In the genomic region with DNA sequence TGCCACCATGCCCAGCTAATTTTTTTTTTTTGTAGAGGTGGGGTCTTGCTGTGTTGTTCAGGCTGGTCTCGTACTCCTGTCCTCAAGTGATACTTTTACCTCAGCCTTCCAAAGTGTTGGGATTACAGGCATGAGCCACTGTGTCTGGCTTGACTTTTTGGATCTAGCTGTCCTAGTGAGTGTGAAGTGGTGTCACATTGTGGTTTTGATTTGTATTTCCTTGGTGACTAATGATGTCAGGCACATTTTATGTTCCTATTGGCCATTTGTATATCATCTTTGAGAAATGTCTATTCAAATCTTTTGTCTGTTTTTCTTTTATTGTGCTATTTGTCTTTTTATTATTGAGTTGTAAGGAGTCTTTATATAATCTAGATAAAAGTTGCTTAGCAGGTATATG, we compare ENCODE assay signal across 10 cellular contexts. TPM values are rescaled to one million over a fixed set of nuclear protein-coding genes. Genes with fewer than 3 reads are reported as not detected.
DNase-seq lines count a peak whose midpoint lies in the region; ATAC-seq and TF ChIP-seq lines count a peak whose summit lies in the region.
"Had no signal": no experiment of that assay in that cellular context is flagged by ENCODE, and none has a peak within 500 bp of the region (broad histone marks: within the 10 kb centered on the region; RNA-seq: fewer than 3 reads in every experiment).

No MANE protein-coding gene starts in this region.

- H3K9me3 Mint-ChIP-seq in mesothelial cell of epicardium (no peaks in the 10 kb centered on the region), GM23338 (no peaks in the 10 kb centered on the region)

- peak overlapping the region; percentile 30 for H3K27ac Mint-ChIP-seq in mesothelial cell of epicardium
- H3K27ac Mint-ChIP-seq in GM23338 = no peak overlapping the region; the same call in 1 of the 2 replicates

- H3K4me2 ChIP-seq in GM23338 = no peak overlapping the region

- no peaks in the 10 kb centered on the region for H3K9me3 ChIP-seq in effector memory CD4-positive, alpha-beta T cell (ENCODE audit: control insufficient read depth, low read length)
- H3K9me3 ChIP-seq: tibial artery had no signal

- H3K4me3 Mint-ChIP-seq in mesothelial cell of epicardium = no peak overlapping the region
- no peak overlapping the region for H3K4me3 Mint-ChIP-seq in GM23338

- no peaks in the 10 kb centered on the region for H3K4me1 ChIP-seq in GM23338 (ENCODE audit: insufficient read depth)
- H3K4me1 ChIP-seq in effector memory CD4-positive, alpha-beta T cell (ENCODE audit: control insufficient read depth, insufficient read depth, low read length, poor library complexity, severe bottlenecking) = no peaks in the 10 kb centered on the region

- H3K27me3 ChIP-seq in GM23338 (ENCODE audit: insufficient read depth) = no peaks in the 10 kb centered on the region
- H3K27me3 ChIP-seq in effector memory CD4-positive, alpha-beta T cell (replicated peaks; ENCODE audit: control insufficient read depth, insufficient read depth, low read length, poor library complexity, severe bottlenecking) = no peaks in the 10 kb centered on the region
- H3K27me3 ChIP-seq: tibial artery had no signal

- no peak overlapping the region for H2AFZ ChIP-seq in GM23338

- no peaks in the 10 kb centered on the region for H3K27me3 Mint-ChIP-seq in mesothelial cell of epicardium (ENCODE audit: low read depth)
- peaks cover 6% of the 10 kb centered on the region for H3K27me3 Mint-ChIP-seq in GM23338 (ENCODE audit: insufficient read depth, low read depth, poor library complexity)

- H3K36me3 Mint-ChIP-seq in mesothelial cell of epicardium (peaks cover 36% of the 10 kb centered on the region), GM23338 (ENCODE audit: low read depth) (peaks cover 34% of the 10 kb centered on the region)

- in situ Hi-C loops in G401 (cut with HindIII; ENCODE audit: low sequenced_read_pairs) = no loop called here
- in situ Hi-C loops in astrocyte of the spinal cord (cut with HindIII; ENCODE audit: low sequenced_read_pairs) = no loop called here

- no peaks in the 10 kb centered on the region for H3K79me2 ChIP-seq in GM23338 (replicated peaks; ENCODE audit: insufficient read depth)

- H4K20me1 ChIP-seq in GM23338 (replicated peaks; ENCODE audit: insufficient read depth) = peaks cover 13% of the 10 kb centered on the region; the same call in 1 of the 2 replicates

- no peaks in the 10 kb centered on the region for H3K9me2 ChIP-seq in GM23338 (ENCODE audit: insufficient read depth)

- ATAC-seq in HG02623 (IDR thresholded peaks at IDR 0.05; ENCODE audit: unreplicated experiment) (peak; percentile 57), GM23338 (no peak), HG02840 (IDR thresholded peaks at IDR 0.05; ENCODE audit: low FRiP score, unreplicated experiment) (no peak)

- no peak for TF ChIP-seq CTCF in astrocyte of the spinal cord (IDR thresholded peaks at IDR 0.05; ENCODE audit: low read depth, low read length)
- TF ChIP-seq CTCF in mesothelial cell of epicardium (IDR thresholded peaks at IDR 0.05; ENCODE audit: unreplicated experiment) = no peak
- no peak for TF ChIP-seq CTCF in GM23338 (conservative IDR thresholded peaks at IDR 0.05; ENCODE audit: low read depth in 2 of 2)

- H3K4me3 ChIP-seq in astrocyte of the spinal cord (ENCODE audit: low read depth, low read length) (no peak overlapping the region), GM23338 (no peak overlapping the region)
- H3K4me3 ChIP-seq in effector memory CD4-positive, alpha-beta T cell (ENCODE audit: insufficient read depth, low read depth, low read length, poor library complexity, severe bottlenecking) = no peak overlapping the region
- H3K4me3 ChIP-seq: tibial artery had no signal

- peak; percentile 5 for DNase-seq in G401 (ENCODE audit: low spot score)
- DNase-seq in astrocyte of the spinal cord (ENCODE audit: low read depth, low spot score) = peak; percentile 26
- no peak for DNase-seq in mesothelial cell of epicardium (ENCODE audit: low spot score in 2 of 2, unreplicated experiment in 2 of 2)
- DNase-seq in GM23338 (ENCODE audit: low spot score) = no peak
- DNase-seq in effector memory CD4-positive, alpha-beta T cell = no peak
- DNase-seq in hepatic stellate cell (ENCODE audit: low spot score) = no peak
- DNase-seq: tibial artery had no signal

- H3F3A ChIP-seq in GM23338 (replicated peaks; ENCODE audit: low read depth) = no peaks in the 10 kb centered on the region

- no peak overlapping the region for H3K27ac ChIP-seq in GM23338 (ENCODE audit: low read depth)
- no peak overlapping the region for H3K27ac ChIP-seq in effector memory CD4-positive, alpha-beta T cell (ENCODE audit: insufficient read depth, low read length, poor library complexity, severe bottlenecking)
- H3K27ac ChIP-seq: tibial artery, VCaP had no signal

- H3K4me1 Mint-ChIP-seq in mesothelial cell of epicardium = no peaks in the 10 kb centered on the region
- H3K4me1 Mint-ChIP-seq in GM23338 = no peaks in the 10 kb centered on the region

- peaks cover 4% of the 10 kb centered on the region; the same call in 1 of the 2 replicates for H3K36me3 ChIP-seq in GM23338 (ENCODE audit: insufficient read depth)
- no peaks in the 10 kb centered on the region for H3K36me3 ChIP-seq in effector memory CD4-positive, alpha-beta T cell (ENCODE audit: control insufficient read depth, insufficient read depth, low read length)

TF ChIP-seq in GM23338, 12 proteins besides CTCF, POLR2A, EP300 and RAD21 (continues in another document):
- TF ChIP-seq EZH2phosphoT487 (IDR thresholded peaks at IDR 0.05; ENCODE audit: unreplicated experiment) = no peak
- TF ChIP-seq JUNB (IDR thresholded peaks at IDR 0.05; ENCODE audit: unreplicated experiment) = no peak
- TF ChIP-seq NANOG (IDR thresholded peaks at IDR 0.05; ENCODE audit: borderline replicate concordance) = no peak
- no peak for TF ChIP-seq ZNF114 (CRISPR knock-in tag; IDR thresholded peaks at IDR 0.05)
- no peak for TF ChIP-seq EZH2 (IDR thresholded peaks at IDR 0.05; ENCODE audit: low read depth, unreplicated experiment)
- TF ChIP-seq CREB1 (CRISPR knock-in tag; IDR thresholded peaks at IDR 0.05; ENCODE audit: low read depth) = no peak
- TF ChIP-seq STAT1 (IDR thresholded peaks at IDR 0.05; ENCODE audit: unreplicated experiment) = no peak
- TF ChIP-seq, protein P1, sequence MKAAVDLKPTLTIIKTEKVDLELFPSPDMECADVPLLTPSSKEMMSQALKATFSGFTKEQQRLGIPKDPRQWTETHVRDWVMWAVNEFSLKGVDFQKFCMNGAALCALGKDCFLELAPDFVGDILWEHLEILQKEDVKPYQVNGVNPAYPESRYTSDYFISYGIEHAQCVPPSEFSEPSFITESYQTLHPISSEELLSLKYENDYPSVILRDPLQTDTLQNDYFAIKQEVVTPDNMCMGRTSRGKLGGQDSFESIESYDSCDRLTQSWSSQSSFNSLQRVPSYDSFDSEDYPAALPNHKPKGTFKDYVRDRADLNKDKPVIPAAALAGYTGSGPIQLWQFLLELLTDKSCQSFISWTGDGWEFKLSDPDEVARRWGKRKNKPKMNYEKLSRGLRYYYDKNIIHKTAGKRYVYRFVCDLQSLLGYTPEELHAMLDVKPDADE (IDR thresholded peaks at IDR 0.05) = no peak

RNA-seq across cellular contexts. Expression of a gene that starts 53.5 kb away (rescaled TPM):
- 61.4 and 117 TPM in 2 replicates for total RNA-seq in G401 (2014; rRNA removed; shearing (Covaris generic))
- total RNA-seq in mesothelial cell of epicardium = 42.6 to 44.6 TPM (median 44.4 TPM) in 3 replicates
- 59.1 and 62.6 TPM in 2 replicates for total RNA-seq in GM23338 (2014; rRNA removed; shearing (Covaris generic))
- 31.2 and 31.9 TPM in 2 replicates for polyA plus RNA-seq in GM23338 (2016; fragmentation: Nextera tagmentation; extraction: Ambion mirVana)

Comparison
In these comparisons a context has a peak if more than half of its experiments do, and no peak if none do; other contexts are left out.
1. DNase-seq: peak in G401 (single experiment) and astrocyte of the spinal cord (single experiment); none in mesothelial cell of epicardium (0 of 2), GM23338 (single experiment), effector memory CD4-positive, alpha-beta T cell (0 of 3) and hepatic stellate cell (single experiment).